Comparison of ENCODE assay signal across 1 cellular context in genomic region chr14:39186941-39187525, GRCh38.
TF ChIP-seq lines count a peak whose summit lies in the region.

No MANE protein-coding gene starts in this region.

TF ChIP-seq in HepG2, 621 proteins besides CTCF, POLR2A, EP300 and RAD21 (continued from another document):
- TF ChIP-seq, protein P1, sequence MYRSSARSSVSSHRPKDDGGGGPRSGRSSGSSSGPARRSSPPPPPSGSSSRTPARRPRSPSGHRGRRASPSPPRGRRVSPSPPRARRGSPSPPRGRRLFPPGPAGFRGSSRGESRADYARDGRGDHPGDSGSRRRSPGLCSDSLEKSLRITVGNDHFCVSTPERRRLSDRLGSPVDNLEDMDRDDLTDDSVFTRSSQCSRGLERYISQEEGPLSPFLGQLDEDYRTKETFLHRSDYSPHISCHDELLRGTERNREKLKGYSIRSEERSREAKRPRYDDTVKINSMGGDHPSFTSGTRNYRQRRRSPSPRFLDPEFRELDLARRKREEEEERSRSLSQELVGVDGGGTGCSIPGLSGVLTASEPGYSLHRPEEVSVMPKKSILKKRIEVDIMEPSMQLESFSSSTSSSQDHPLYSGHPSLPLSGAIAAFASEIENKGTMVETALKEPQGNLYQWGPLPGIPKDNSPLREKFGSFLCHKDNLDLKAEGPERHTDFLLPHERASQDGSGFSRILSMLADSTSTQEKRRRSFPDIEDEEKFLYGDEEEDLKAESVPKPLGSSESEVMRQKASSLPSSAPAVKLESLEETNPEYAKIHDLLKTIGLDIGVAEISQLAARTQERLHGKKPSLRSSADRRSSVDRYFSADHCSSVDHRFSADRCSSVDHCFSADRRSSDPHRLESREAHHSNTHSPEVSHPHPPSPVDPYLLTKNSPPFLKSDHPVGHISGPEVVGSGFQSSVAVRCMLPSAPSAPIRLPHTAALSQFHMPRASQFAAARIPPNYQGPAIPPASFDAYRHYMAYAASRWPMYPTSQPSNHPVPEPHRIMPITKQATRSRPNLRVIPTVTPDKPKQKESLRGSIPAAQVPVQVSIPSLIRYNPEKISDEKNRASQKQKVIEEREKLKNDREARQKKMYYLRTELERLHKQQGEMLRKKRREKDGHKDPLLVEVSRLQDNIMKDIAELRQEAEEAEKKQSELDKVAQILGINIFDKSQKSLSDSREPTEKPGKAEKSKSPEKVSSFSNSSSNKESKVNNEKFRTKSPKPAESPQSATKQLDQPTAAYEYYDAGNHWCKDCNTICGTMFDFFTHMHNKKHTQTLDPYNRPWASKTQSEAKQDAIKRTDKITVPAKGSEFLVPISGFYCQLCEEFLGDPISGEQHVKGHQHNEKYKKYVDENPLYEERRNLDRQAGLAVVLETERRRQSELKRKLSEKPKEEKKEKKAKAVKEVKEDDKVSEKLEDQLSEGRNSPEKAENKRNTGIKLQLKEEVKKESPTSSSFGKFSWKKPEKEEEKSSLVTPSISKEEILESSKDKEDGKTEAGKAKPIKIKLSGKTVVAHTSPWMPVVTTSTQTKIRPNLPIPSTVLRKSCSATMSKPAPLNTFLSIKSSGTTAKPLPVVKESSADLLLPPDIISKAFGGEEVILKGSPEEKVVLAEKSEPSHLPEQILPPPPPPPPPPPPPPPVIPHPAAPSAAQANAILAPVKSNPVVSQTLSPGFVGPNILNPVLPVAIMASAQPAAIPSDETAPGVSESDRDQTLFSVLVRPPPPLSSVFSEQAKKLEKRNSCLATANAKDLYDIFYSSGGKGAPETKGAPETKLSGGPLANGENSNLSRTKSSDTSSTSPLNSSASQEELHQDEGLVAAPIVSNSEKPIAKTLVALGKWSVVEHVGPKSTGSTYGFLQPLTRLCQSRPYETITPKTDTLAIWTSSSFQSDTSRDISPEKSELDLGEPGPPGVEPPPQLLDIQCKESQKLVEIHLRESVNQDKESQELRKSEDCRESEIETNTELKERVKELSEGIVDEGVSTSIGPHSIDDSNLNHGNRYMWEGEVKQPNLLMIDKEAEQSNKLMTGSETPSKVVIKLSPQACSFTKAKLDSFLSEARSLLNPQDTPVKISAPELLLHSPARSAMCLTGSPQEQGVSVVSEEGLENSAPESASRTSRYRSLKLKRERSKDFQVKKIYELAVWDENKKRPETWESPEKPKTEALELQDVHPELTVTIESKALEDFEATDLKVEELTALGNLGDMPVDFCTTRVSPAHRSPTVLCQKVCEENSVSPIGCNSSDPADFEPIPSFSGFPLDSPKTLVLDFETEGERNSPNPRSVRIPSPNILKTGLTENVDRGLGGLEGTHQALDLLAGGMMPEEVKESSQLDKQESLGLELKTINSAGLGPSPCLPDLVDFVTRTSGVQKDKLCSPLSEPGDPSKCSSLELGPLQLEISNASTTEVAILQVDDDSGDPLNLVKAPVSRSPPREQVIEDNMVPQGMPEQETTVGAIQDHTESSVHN (CRISPR knock-in tag; IDR thresholded peaks at IDR 0.05) = 0 out of 2 replicates have a peak, but pooled peaks have one; percentile 52
- TF ChIP-seq THRA (CRISPR knock-in tag; IDR thresholded peaks at IDR 0.05; ENCODE audit: borderline replicate concordance) (peak; percentile 9; the same call in 1 of the 2 replicates), KMT2A (CRISPR knock-in tag; IDR thresholded peaks at IDR 0.05) (0 out of 2 replicates have a peak, but pooled peaks have one; percentile 31), ZNF558 (CRISPR knock-in tag; IDR thresholded peaks at IDR 0.05; ENCODE audit: borderline replicate concordance) (no peak), ZNF773 (CRISPR knock-in tag; IDR thresholded peaks at IDR 0.05; ENCODE audit: borderline replicate concordance) (peak; percentile 59; the same call in 1 of the 2 replicates), ZNF160 (CRISPR knock-in tag; IDR thresholded peaks at IDR 0.05) (no peak), ZNF441 (CRISPR knock-in tag; IDR thresholded peaks at IDR 0.05; ENCODE audit: borderline replicate concordance) (no peak), ZNF501 (CRISPR knock-in tag; IDR thresholded peaks at IDR 0.05) (0 out of 2 replicates have a peak, but pooled peaks have one; percentile 35), MIER3 (CRISPR knock-in tag; IDR thresholded peaks at IDR 0.05; ENCODE audit: borderline replicate concordance) (0 out of 2 replicates have a peak, but pooled peaks have one; percentile 35), POLR2G (IDR thresholded peaks at IDR 0.05; ENCODE audit: low read depth, low read length) (0 out of 2 replicates have a peak, but pooled peaks have one; percentile 2), TSC22D2 (CRISPR knock-in tag; IDR thresholded peaks at IDR 0.05; ENCODE audit: borderline replicate concordance) (no peak), ZSCAN20 (CRISPR knock-in tag; IDR thresholded peaks at IDR 0.05; ENCODE audit: borderline replicate concordance) (0 out of 2 replicates have a peak, but pooled peaks have one; percentile 29), ZNF572 (CRISPR knock-in tag; IDR thresholded peaks at IDR 0.05) (peak; percentile 75; the same call in 1 of the 2 replicates), ELF1 (CRISPR knock-in tag; IDR thresholded peaks at IDR 0.05) (no peak)
- TF ChIP-seq, protein P2, sequence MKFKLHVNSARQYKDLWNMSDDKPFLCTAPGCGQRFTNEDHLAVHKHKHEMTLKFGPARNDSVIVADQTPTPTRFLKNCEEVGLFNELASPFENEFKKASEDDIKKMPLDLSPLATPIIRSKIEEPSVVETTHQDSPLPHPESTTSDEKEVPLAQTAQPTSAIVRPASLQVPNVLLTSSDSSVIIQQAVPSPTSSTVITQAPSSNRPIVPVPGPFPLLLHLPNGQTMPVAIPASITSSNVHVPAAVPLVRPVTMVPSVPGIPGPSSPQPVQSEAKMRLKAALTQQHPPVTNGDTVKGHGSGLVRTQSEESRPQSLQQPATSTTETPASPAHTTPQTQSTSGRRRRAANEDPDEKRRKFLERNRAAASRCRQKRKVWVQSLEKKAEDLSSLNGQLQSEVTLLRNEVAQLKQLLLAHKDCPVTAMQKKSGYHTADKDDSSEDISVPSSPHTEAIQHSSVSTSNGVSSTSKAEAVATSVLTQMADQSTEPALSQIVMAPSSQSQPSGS (CRISPR knock-in tag; IDR thresholded peaks at IDR 0.05) = 0 out of 2 replicates have a peak, but pooled peaks have one; percentile 16
- TF ChIP-seq, protein P3, sequence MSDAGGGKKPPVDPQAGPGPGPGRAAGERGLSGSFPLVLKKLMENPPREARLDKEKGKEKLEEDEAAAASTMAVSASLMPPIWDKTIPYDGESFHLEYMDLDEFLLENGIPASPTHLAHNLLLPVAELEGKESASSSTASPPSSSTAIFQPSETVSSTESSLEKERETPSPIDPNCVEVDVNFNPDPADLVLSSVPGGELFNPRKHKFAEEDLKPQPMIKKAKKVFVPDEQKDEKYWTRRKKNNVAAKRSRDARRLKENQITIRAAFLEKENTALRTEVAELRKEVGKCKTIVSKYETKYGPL (CRISPR knock-in tag; IDR thresholded peaks at IDR 0.05) = peak; percentile 44; the same call in 1 of the 2 replicates
- TF ChIP-seq, protein P4, sequence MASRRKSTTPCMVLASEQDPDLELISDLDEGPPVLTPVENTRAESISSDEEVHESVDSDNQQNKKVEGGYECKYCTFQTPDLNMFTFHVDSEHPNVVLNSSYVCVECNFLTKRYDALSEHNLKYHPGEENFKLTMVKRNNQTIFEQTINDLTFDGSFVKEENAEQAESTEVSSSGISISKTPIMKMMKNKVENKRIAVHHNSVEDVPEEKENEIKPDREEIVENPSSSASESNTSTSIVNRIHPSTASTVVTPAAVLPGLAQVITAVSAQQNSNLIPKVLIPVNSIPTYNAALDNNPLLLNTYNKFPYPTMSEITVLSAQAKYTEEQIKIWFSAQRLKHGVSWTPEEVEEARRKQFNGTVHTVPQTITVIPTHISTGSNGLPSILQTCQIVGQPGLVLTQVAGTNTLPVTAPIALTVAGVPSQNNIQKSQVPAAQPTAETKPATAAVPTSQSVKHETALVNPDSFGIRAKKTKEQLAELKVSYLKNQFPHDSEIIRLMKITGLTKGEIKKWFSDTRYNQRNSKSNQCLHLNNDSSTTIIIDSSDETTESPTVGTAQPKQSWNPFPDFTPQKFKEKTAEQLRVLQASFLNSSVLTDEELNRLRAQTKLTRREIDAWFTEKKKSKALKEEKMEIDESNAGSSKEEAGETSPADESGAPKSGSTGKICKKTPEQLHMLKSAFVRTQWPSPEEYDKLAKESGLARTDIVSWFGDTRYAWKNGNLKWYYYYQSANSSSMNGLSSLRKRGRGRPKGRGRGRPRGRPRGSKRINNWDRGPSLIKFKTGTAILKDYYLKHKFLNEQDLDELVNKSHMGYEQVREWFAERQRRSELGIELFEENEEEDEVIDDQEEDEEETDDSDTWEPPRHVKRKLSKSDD (CRISPR knock-in tag; IDR thresholded peaks at IDR 0.05; ENCODE audit: low read depth) = no peak
- TF ChIP-seq, protein P5, sequence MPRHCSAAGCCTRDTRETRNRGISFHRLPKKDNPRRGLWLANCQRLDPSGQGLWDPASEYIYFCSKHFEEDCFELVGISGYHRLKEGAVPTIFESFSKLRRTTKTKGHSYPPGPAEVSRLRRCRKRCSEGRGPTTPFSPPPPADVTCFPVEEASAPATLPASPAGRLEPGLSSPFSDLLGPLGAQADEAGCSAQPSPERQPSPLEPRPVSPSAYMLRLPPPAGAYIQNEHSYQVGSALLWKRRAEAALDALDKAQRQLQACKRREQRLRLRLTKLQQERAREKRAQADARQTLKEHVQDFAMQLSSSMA (CRISPR knock-in tag; IDR thresholded peaks at IDR 0.05) = no peak
- TF ChIP-seq, protein P6, sequence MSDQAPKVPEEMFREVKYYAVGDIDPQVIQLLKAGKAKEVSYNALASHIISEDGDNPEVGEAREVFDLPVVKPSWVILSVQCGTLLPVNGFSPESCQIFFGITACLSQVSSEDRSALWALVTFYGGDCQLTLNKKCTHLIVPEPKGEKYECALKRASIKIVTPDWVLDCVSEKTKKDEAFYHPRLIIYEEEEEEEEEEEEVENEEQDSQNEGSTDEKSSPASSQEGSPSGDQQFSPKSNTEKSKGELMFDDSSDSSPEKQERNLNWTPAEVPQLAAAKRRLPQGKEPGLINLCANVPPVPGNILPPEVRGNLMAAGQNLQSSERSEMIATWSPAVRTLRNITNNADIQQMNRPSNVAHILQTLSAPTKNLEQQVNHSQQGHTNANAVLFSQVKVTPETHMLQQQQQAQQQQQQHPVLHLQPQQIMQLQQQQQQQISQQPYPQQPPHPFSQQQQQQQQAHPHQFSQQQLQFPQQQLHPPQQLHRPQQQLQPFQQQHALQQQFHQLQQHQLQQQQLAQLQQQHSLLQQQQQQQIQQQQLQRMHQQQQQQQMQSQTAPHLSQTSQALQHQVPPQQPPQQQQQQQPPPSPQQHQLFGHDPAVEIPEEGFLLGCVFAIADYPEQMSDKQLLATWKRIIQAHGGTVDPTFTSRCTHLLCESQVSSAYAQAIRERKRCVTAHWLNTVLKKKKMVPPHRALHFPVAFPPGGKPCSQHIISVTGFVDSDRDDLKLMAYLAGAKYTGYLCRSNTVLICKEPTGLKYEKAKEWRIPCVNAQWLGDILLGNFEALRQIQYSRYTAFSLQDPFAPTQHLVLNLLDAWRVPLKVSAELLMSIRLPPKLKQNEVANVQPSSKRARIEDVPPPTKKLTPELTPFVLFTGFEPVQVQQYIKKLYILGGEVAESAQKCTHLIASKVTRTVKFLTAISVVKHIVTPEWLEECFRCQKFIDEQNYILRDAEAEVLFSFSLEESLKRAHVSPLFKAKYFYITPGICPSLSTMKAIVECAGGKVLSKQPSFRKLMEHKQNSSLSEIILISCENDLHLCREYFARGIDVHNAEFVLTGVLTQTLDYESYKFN (CRISPR knock-in tag; conservative IDR thresholded peaks at IDR 0.05) = 0 out of 2 replicates have a peak, but pooled peaks have one; percentile 32
